ENCODE assay signal across 20 cellular contexts in the genomic region with DNA sequence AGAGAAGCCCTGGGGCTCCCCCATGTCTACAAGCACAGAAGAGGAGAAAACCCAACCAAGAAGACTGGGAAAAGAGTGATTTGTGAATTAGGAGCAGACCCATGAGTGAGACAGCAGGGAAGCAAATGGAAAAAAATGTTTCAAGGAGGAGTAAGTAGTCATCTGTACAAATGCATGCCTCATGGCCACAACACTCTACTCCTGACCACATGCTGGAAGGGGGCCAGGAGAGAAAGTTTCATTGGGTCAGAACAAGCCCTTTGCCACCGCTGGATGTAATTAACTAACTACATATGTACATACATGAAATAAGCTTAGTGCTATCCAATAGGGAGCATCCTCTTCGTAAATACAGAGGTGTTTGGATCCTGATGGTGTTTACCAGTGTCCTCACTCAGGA. TPM values are rescaled to one million over a fixed set of nuclear protein-coding genes. Genes with fewer than 3 reads are reported as not detected.
DNase-seq lines count a peak whose midpoint lies in the region; ATAC-seq and TF ChIP-seq lines count a peak whose summit lies in the region.
"Had no signal": no experiment of that assay in that cellular context is flagged by ENCODE, and none has a peak within 500 bp of the region (broad histone marks: within the 10 kb centered on the region; RNA-seq: fewer than 3 reads in every experiment).

No MANE protein-coding gene starts in this region.

- no peak overlapping the region for H3K4me3 ChIP-seq in osteoblast (ENCODE audit: insufficient read depth, low read length)

- TF ChIP-seq CTCF in osteoblast (IDR thresholded peaks at IDR 0.05; ENCODE audit: extremely low read depth, low read depth, low read length) = no peak

- no peaks in the 10 kb centered on the region for H3K9me3 ChIP-seq in osteoblast (ENCODE audit: low read depth, low read length)

- no peak overlapping the region for H3K4me2 ChIP-seq in osteoblast (ENCODE audit: insufficient read depth, low read length)

- ATAC-seq in HG03457 (IDR thresholded peaks at IDR 0.05; ENCODE audit: unreplicated experiment) (no peak), GM18520 (IDR thresholded peaks at IDR 0.05; ENCODE audit: unreplicated experiment) (no peak)
- ATAC-seq: stimulated activated naive CD8-positive, alpha-beta T cell treated with anti-CD3 and anti-CD28 coated beads, Interleukin-15, Interleukin-2, amounts not matched to agents 100 U/mL and 50 U/mL, for 24 hours had no signal

- peaks cover 4% of the 10 kb centered on the region for H3K4me1 ChIP-seq in osteoblast (ENCODE audit: insufficient read depth, low read length)

- H4K20me1 ChIP-seq in osteoblast (ENCODE audit: insufficient read depth, low read length) = no peaks in the 10 kb centered on the region

- no peaks in the 10 kb centered on the region for H3K79me2 ChIP-seq in osteoblast (ENCODE audit: insufficient read depth, low read length)

- peaks cover 23% of the 10 kb centered on the region for H3K27me3 ChIP-seq in osteoblast (ENCODE audit: insufficient read depth, low read length)

- DNase-seq in GM03348 (ENCODE audit: low spot score) (peak; percentile 73), SW480 (ENCODE audit: low spot score) (peak; percentile 16), fibroblast of gingiva (ENCODE audit: low read depth) (peak; percentile 32), osteoblast (ENCODE audit: insufficient read length, low spot score, missing footprints) (peak; percentile 81), NCI-H1092 treated with DMSO at 0.1 percent for 48 hours (lab: John Stamatoyannopoulos, UW) (no peak), OCI-M2 (lab: John Stamatoyannopoulos, UW; ENCODE audit: unreplicated experiment) (no peak)
- DNase-seq: activated effector memory CD4-positive, alpha-beta T cell treated with anti-CD3 and anti-CD28 coated beads, Interleukin-2, amount 50 U/mL, for 16 hours; effector memory CD4-positive, alpha-beta T cell; islet precursor cell; NCI-H1694 treated with DMSO at 0.1 percent for 48 hours; NCI-H510A treated with DMSO at 0.1 percent for 48 hours; small intestine; stimulated activated naive CD8-positive, alpha-beta T cell treated with anti-CD3 and anti-CD28 coated beads, Interleukin-15, Interleukin-2, amounts not matched to agents 100 U/mL and 50 U/mL, for 24 hours had no signal

- H3K27ac ChIP-seq in osteoblast (ENCODE audit: low read depth, low read length) = no peak overlapping the region
- H3K27ac ChIP-seq: C4-2B had no signal

- H2AFZ ChIP-seq in osteoblast (ENCODE audit: low read length) = no peak overlapping the region

- no peaks in the 10 kb centered on the region for H3K36me3 ChIP-seq in osteoblast (ENCODE audit: insufficient read depth, low read length)

RNA-seq across cellular contexts. Expression of gene CLRN1, which starts 27.3 kb away (rescaled TPM):
- not detected in 2 replicates for total RNA-seq in osteoblast
- total RNA-seq: activated CD8-positive, alpha-beta memory T cell treated with anti-CD3 and anti-CD28 coated beads for 36 hours; mononuclear cell; omental fat pad; urinary bladder had no signal

RNA-seq across cellular contexts. Expression of gene MINDY4B, which starts 40.0 kb away (rescaled TPM):
- not detected in 2 replicates for total RNA-seq in osteoblast
- total RNA-seq: activated CD8-positive, alpha-beta memory T cell treated with anti-CD3 and anti-CD28 coated beads for 36 hours; mononuclear cell; omental fat pad; urinary bladder had no signal

Comparison
In these comparisons a context has a peak if more than half of its experiments do, and no peak if none do; other contexts are left out.
1. DNase-seq: peak in GM03348 (single experiment), SW480 (single experiment), fibroblast of gingiva (single experiment) and osteoblast (single experiment); none in NCI-H1092 treated with DMSO at 0.1 percent for 48 hours (single experiment) and OCI-M2 (single experiment).